In genomic region chr3:196138927-196139680, GRCh38 we compare ENCODE assay signal across 16 cellular contexts. TPM values are rescaled to one million over a fixed set of nuclear protein-coding genes. Genes with fewer than 3 reads are reported as not detected.
DNase-seq lines count a peak whose midpoint lies in the region; ATAC-seq, FAIRE-seq and TF ChIP-seq lines count a peak whose summit lies in the region.
"Had no signal": no experiment of that assay in that cellular context is flagged by ENCODE, and none has a peak within 500 bp of the region (broad histone marks: within the 10 kb centered on the region; RNA-seq: fewer than 3 reads in every experiment).

No MANE protein-coding gene starts in this region.

- peaks cover 8% of the 10 kb centered on the region for H3K4me1 Mint-ChIP-seq in astrocyte (ENCODE audit: low read depth, unreplicated experiment)

- H3K36me3 Mint-ChIP-seq in astrocyte (ENCODE audit: low read depth, unreplicated experiment), result no peaks in the 10 kb centered on the region

- H3K9ac ChIP-seq in astrocyte (ENCODE audit: low read length), result no peak overlapping the region

- peaks cover 7% of the 10 kb centered on the region for H3K4me1 ChIP-seq in astrocyte (ENCODE audit: insufficient read depth, low read length)
- H3K4me1 ChIP-seq in osteoblast (ENCODE audit: insufficient read depth, low read length), result peaks cover 16% of the 10 kb centered on the region

- H3K27me3 ChIP-seq in astrocyte (ENCODE audit: insufficient read depth, low read length) (no peaks in the 10 kb centered on the region), osteoblast (ENCODE audit: insufficient read depth, low read length) (no peaks in the 10 kb centered on the region)

- H3K4me2 ChIP-seq in astrocyte (ENCODE audit: low read length) (no peak overlapping the region), osteoblast (ENCODE audit: insufficient read depth, low read length) (no peak overlapping the region)

- H3K4me3 ChIP-seq in astrocyte (ENCODE audit: insufficient read depth, low read depth, low read length), result no peak overlapping the region
- H3K4me3 ChIP-seq in fibroblast of villous mesenchyme (ENCODE audit: low read depth, low read length), result no peak overlapping the region
- no peak overlapping the region for H3K4me3 ChIP-seq in osteoblast (ENCODE audit: insufficient read depth, low read length)

- H3K27ac Mint-ChIP-seq in astrocyte (ENCODE audit: unreplicated experiment), result no peak overlapping the region
- H3K27ac Mint-ChIP-seq: HFFc6 had no signal

- H3K4me3 Mint-ChIP-seq in astrocyte (ENCODE audit: unreplicated experiment), result no peak overlapping the region
- H3K4me3 Mint-ChIP-seq: activated T-cell treated with anti-CD3 and anti-CD28 coated beads, Interleukin-2, amount 50 U/mL, for 4 hours; HFFc6 had no signal

- no peaks in the 10 kb centered on the region for H3K36me3 ChIP-seq in astrocyte (ENCODE audit: insufficient read depth, low read length)
- H3K36me3 ChIP-seq in osteoblast (ENCODE audit: insufficient read depth, low read length), result no peaks in the 10 kb centered on the region

- H3K9me3 ChIP-seq in astrocyte (ENCODE audit: insufficient read depth, low read depth, low read length) (no peaks in the 10 kb centered on the region), osteoblast (ENCODE audit: low read depth, low read length) (no peaks in the 10 kb centered on the region)

- no peak for FAIRE-seq in astrocyte (lab: Jason Lieb, UNC)

- no peak for ATAC-seq in GM21381 (IDR thresholded peaks at IDR 0.05; ENCODE audit: unreplicated experiment)
- ATAC-seq: activated T-cell treated with anti-CD3 and anti-CD28 coated beads, Interleukin-2, amount 50 U/mL, for 4 hours had no signal

- H3K79me2 ChIP-seq in astrocyte (ENCODE audit: insufficient read depth, low read length) (no peaks in the 10 kb centered on the region), osteoblast (ENCODE audit: insufficient read depth, low read length) (no peaks in the 10 kb centered on the region)

- DNase-seq in EH (ENCODE audit: low read depth) (peak; percentile 54), astrocyte (ENCODE audit: low read depth) (peak; percentile 68), fibroblast of villous mesenchyme (ENCODE audit: low read depth) (peak; percentile 91), osteoblast (ENCODE audit: insufficient read length, low spot score, missing footprints) (peak; percentile 49), NCI-H2171 (lab: John Stamatoyannopoulos, UW) (no peak), RKO (ENCODE audit: low spot score) (no peak), NCI-H82 (lab: John Stamatoyannopoulos, UW) (no peak)
- DNase-seq: activated CD4-positive, alpha-beta T cell treated with anti-CD3 and anti-CD28 coated beads, Interleukin-2, amount 50 U/mL, for 1 hour; activated T-cell treated with anti-CD3 and anti-CD28 coated beads, Interleukin-2, amount 50 U/mL, for 4 hours; AML-193; DMS153; HFFc6; Karpas-422; NCI-H774; Right ventricle myocardium superior had no signal

- H3K9me3 Mint-ChIP-seq in astrocyte (ENCODE audit: unreplicated experiment), result no peaks in the 10 kb centered on the region
- H3K9me3 Mint-ChIP-seq: activated T-cell treated with anti-CD3 and anti-CD28 coated beads, Interleukin-2, amount 50 U/mL, for 4 hours; HFFc6 had no signal

- H4K20me1 ChIP-seq in astrocyte (ENCODE audit: insufficient read depth, low read length) (no peaks in the 10 kb centered on the region), osteoblast (ENCODE audit: insufficient read depth, low read length) (no peaks in the 10 kb centered on the region)

- H3K27ac ChIP-seq in astrocyte (ENCODE audit: low read depth, low read length), result no peak overlapping the region
- H3K27ac ChIP-seq in osteoblast (ENCODE audit: low read depth, low read length), result no peak overlapping the region

- H3K27me3 Mint-ChIP-seq in astrocyte (ENCODE audit: low read depth, unreplicated experiment), result peaks cover 9% of the 10 kb centered on the region

- no peak overlapping the region for H2AFZ ChIP-seq in astrocyte (ENCODE audit: low read depth, low read length)
- H2AFZ ChIP-seq in osteoblast (ENCODE audit: low read length), result no peak overlapping the region

- no peak for TF ChIP-seq CTCF in astrocyte (IDR thresholded peaks at IDR 0.05; ENCODE audit: insufficient read depth, low read depth, low read length)
- no peak for TF ChIP-seq CTCF in fibroblast of villous mesenchyme (IDR thresholded peaks at IDR 0.05; ENCODE audit: insufficient read depth, low read depth, low read length)
- TF ChIP-seq CTCF in osteoblast (IDR thresholded peaks at IDR 0.05; ENCODE audit: extremely low read depth, low read depth, low read length), result no peak

RNA-seq across cellular contexts. Expression of gene TFRC, which starts 57.2 kb away (rescaled TPM):
- 98.4 and 104 TPM in 2 replicates for total RNA-seq in astrocyte
- 71.8 and 150 TPM in 2 replicates for total RNA-seq in fibroblast of villous mesenchyme
- total RNA-seq in osteoblast, result 118 and 139 TPM in 2 replicates

Comparison
In these comparisons a context has a peak if more than half of its experiments do, and no peak if none do; other contexts are left out.
1. DNase-seq: peak in EH (single experiment), astrocyte (single experiment), fibroblast of villous mesenchyme (single experiment) and osteoblast (single experiment); none in NCI-H2171 (single experiment), RKO (single experiment) and NCI-H82 (single experiment).